10 cellular contexts compared by ENCODE assay signal in genomic region chr18:63823516-63824219, GRCh38. TPM values are rescaled to one million over a fixed set of nuclear protein-coding genes. Genes with fewer than 3 reads are reported as not detected.
A peak's percentile ranks its signal among the peaks of the same experiment; 100 is the strongest.
DNase-seq lines count a peak whose midpoint lies in the region; ATAC-seq, FAIRE-seq and TF ChIP-seq lines count a peak whose summit lies in the region.
"Had no signal": no experiment of that assay in that cellular context is flagged by ENCODE, and none has a peak within 500 bp of the region (broad histone marks: within the 10 kb centered on the region; RNA-seq: fewer than 3 reads in every experiment).

No MANE protein-coding gene starts in this region.

- WGBS in pancreas, 2 donors: 46 to 51% methylated on average over 10 of the region's 10 CpGs

- POLR2A ChIA-PET in GM10248 (lab: Yijun Ruan, JAX): no interaction called here

- CTCF ChIA-PET in GM10248 (lab: Yijun Ruan, JAX): interaction anchor here (0.7 to 3.7 kb wide), 17 partner anchors 10 to 328 kb away, joined by 3 to 40 read pairs (median 3); no protein-coding TSS in a partner anchor

- no peak overlapping the region for H3K4me3 ChIP-seq in dorsolateral prefrontal cortex
- H3K4me3 ChIP-seq in pancreas: no peak overlapping the region
- H3K4me3 ChIP-seq: tibial artery had no signal

- no peaks in the 10 kb centered on the region for H3K36me3 ChIP-seq in pancreas
- H3K36me3 ChIP-seq: tibial artery had no signal

- peak in 3 of 4 donors; percentile 55 to 74 (median 65) for ATAC-seq in pancreas
- no peak for ATAC-seq in GM18909 (IDR thresholded peaks at IDR 0.05; ENCODE audit: poor library complexity, unreplicated experiment)
- no peak for ATAC-seq in HG03196 (IDR thresholded peaks at IDR 0.05; ENCODE audit: unreplicated experiment)

- H3K27me3 ChIP-seq in dorsolateral prefrontal cortex (peaks cover 0 to 17% (median 0%) of the 10 kb centered on the region in 45 donors), pancreas (no peaks in the 10 kb centered on the region)
- H3K27me3 ChIP-seq: tibial artery had no signal

- TF ChIP-seq CTCF in GM10248 (IDR thresholded peaks at IDR 0.05; ENCODE audit: control extremely low read depth, extremely low read depth, low read depth, missing control alignments): peak; percentile 25
- peak in 54 of 56 donors; percentile 24 to 68 (median 52) for TF ChIP-seq CTCF in dorsolateral prefrontal cortex (IDR thresholded peaks at IDR 0.05 in 54 of 56, conservative IDR thresholded peaks at IDR 0.05 in 2 of 56; ENCODE audit: low read depth in 1 of 56, partially characterized antibody in 56 of 56)
- TF ChIP-seq CTCF in pancreas (IDR thresholded peaks at IDR 0.05): peak; percentile 19 to 44 (median 28)

- intact Hi-C loops in dorsolateral prefrontal cortex (cut with DNase I): loop anchor here in 1 of 2 donors (10.0 kb wide), 1 partner anchor 111 kb away; no protein-coding TSS in a partner anchor
- intact Hi-C loops in pancreas (cut with DNase I): loop anchor here in 1 of 3 donors (10.0 kb wide), 1 partner anchor 111 kb away; no protein-coding TSS in a partner anchor

- no peaks in the 10 kb centered on the region for H3K9me3 ChIP-seq in pancreas
- H3K9me3 ChIP-seq: tibial artery had no signal

- DNase-seq in GM10248 (ENCODE audit: extremely low spot score): peak; percentile 14
- peak; percentile 1 for DNase-seq in NCI-H460 (ENCODE audit: extremely low read depth, low read depth)
- DNase-seq in dorsolateral prefrontal cortex: peak in 3 of 10 donors; percentile 24 to 55 (median 49)
- peak in 5 of 6 donors; percentile 25 to 66 (median 45) for DNase-seq in pancreas
- no peak for DNase-seq in SIG-M5 (lab: John Stamatoyannopoulos, UW)
- no peak for DNase-seq in NCI-H446 (lab: John Stamatoyannopoulos, UW)

- FAIRE-seq in pancreas (lab: Jason Lieb, UNC): no peak

- H3K27ac ChIP-seq in dorsolateral prefrontal cortex (no peak overlapping the region), pancreas (no peak overlapping the region)
- H3K27ac ChIP-seq: tibial artery had no signal

- no peaks in the 10 kb centered on the region for H3K4me1 ChIP-seq in pancreas

RNA-seq across cellular contexts. Expression of gene SERPINB7, which starts 48.5 kb away (rescaled TPM):
- total RNA-seq in NCI-H460 (2014; rRNA removed; shearing (Covaris generic)): 0.32 TPM in 1 of 2 replicates, not detected in the other
- not detected in 2 replicates for polyA plus RNA-seq in NCI-H460 (2014; cell fraction: nucleus; rRNA removed)
- under 1 TPM in 1 of 120 experiments, not detected in 119; 0.26 TPM for total RNA-seq in dorsolateral prefrontal cortex
- total RNA-seq in pancreas: not detected
- polyA plus RNA-seq in pancreas: not detected
- polyA plus RNA-seq: IgD-negative memory B cell had no signal

Comparison
In these comparisons a context has a peak if more than half of its experiments do, and no peak if none do; other contexts are left out.
1. DNase-seq: peak in GM10248 (single experiment), NCI-H460 (single experiment) and pancreas (5 of 6); none in SIG-M5 (single experiment) and NCI-H446 (0 of 2).
2. ATAC-seq: peak in pancreas (3 of 4); none in GM18909 (single experiment) and HG03196 (single experiment).
3. Peak in every context shown above with its lines, with median percentiles within 50 percentile points of each other: CTCF ChIP-seq.